ENCODE assay signal across 9 cellular contexts in genomic region chr2:23788100-23788499, GRCh38.
DNase-seq lines count a peak whose midpoint lies in the region; ATAC-seq, FAIRE-seq and TF ChIP-seq lines count a peak whose summit lies in the region.
"Had no signal": no experiment of that assay in that cellular context is flagged by ENCODE, and none has a peak within 500 bp of the region (broad histone marks: within the 10 kb centered on the region; RNA-seq: fewer than 3 reads in every experiment).

No MANE protein-coding gene starts in this region.

- H3K36me3 ChIP-seq in kidney (ENCODE audit: control insufficient read depth in 1 of 2, insufficient read depth in 2 of 2, low read length in 2 of 2): peaks cover 3% of the 10 kb centered on the region in 2 donors

- H3K9me3 Mint-ChIP-seq in activated naive CD4-positive, alpha-beta T cell treated with anti-CD3 and anti-CD28 coated beads, Interleukin-2, amount 50 U/mL, for 72 hours: no peaks in the 10 kb centered on the region

- H3K4me1 ChIP-seq in kidney (ENCODE audit: control insufficient read depth in 1 of 2, insufficient read depth in 1 of 2, low read depth in 1 of 2, low read length in 2 of 2): no peaks in the 10 kb centered on the region

- H3K4me3 ChIP-seq in kidney (ENCODE audit: low read length in 2 of 2): no peak overlapping the region

- intact Hi-C loops in kidney (cut with DNase I): no loop called here

- H3K9ac ChIP-seq in kidney (ENCODE audit: low read length in 2 of 2): no peak overlapping the region

- DNase-seq in GM10266 (ENCODE audit: extremely low spot score) (peak; percentile 9), GM03348 (ENCODE audit: low spot score) (no peak), A172 (ENCODE audit: low spot score) (no peak), kidney (no peak)
- DNase-seq in activated naive CD4-positive, alpha-beta T cell treated with anti-CD3 and anti-CD28 coated beads, Interleukin-2, amount 50 U/mL, for 72 hours (ENCODE audit: low spot score in 2 of 2): no peak
- DNase-seq: mesendoderm had no signal

- H3K27ac ChIP-seq in kidney (ENCODE audit: low read depth in 2 of 2, low read length in 2 of 2): no peak overlapping the region

- H3K9me3 ChIP-seq in kidney (ENCODE audit: control insufficient read depth in 1 of 2, low read length in 2 of 2): no peaks in the 10 kb centered on the region

- H3K27ac Mint-ChIP-seq in activated naive CD4-positive, alpha-beta T cell treated with anti-CD3 and anti-CD28 coated beads, Interleukin-2, amount 50 U/mL, for 72 hours: no peak overlapping the region

- FAIRE-seq in kidney (lab: Jason Lieb, UNC): no peak

- no peak for TF ChIP-seq CTCF in GM10266 (IDR thresholded peaks at IDR 0.05; ENCODE audit: control insufficient read depth, insufficient read depth, low read depth, missing control alignments)
- TF ChIP-seq CTCF in kidney (IDR thresholded peaks at IDR 0.05; ENCODE audit: borderline replicate concordance, extremely low read depth, insufficient read depth): no peak

- H3K36me3 Mint-ChIP-seq in activated naive CD4-positive, alpha-beta T cell treated with anti-CD3 and anti-CD28 coated beads, Interleukin-2, amount 50 U/mL, for 72 hours: peaks cover 5% of the 10 kb centered on the region in 2 donors

- ATAC-seq in GM19438 (IDR thresholded peaks at IDR 0.05; ENCODE audit: low read depth, unreplicated experiment) (peak; percentile 84), HG03378 (IDR thresholded peaks at IDR 0.05; ENCODE audit: unreplicated experiment) (peak; percentile 79), HG02840 (IDR thresholded peaks at IDR 0.05; ENCODE audit: low FRiP score, unreplicated experiment) (no peak)
- peak; percentile 63 to 80 for ATAC-seq in activated naive CD4-positive, alpha-beta T cell treated with anti-CD3 and anti-CD28 coated beads, Interleukin-2, amount 50 U/mL, for 72 hours
